Comparison of ENCODE assay signal across 1 cellular context in the genomic region with DNA sequence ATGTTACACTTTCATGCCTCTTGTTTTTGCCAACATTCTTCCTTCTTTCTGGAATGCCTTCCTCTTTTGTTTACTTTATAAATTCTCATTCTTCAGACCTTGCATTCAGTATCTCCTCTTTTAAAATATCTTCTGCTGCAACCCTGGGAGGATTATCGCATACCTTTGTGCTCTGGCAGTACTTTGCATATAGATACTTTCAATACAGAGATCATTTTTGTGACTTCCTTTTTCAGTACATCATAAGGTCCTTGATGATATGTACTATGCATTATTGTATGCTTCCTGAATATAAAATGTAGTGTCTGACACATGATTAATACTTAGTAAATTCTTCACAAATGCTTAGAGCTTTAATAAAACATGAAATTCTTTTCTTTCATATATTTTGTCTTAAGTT.
TF ChIP-seq lines count a peak whose summit lies in the region.

No MANE protein-coding gene starts in this region.

TF ChIP-seq in HepG2, 621 proteins besides CTCF, POLR2A, EP300 and RAD21 (continued from another document):
- TF ChIP-seq, protein P1, sequence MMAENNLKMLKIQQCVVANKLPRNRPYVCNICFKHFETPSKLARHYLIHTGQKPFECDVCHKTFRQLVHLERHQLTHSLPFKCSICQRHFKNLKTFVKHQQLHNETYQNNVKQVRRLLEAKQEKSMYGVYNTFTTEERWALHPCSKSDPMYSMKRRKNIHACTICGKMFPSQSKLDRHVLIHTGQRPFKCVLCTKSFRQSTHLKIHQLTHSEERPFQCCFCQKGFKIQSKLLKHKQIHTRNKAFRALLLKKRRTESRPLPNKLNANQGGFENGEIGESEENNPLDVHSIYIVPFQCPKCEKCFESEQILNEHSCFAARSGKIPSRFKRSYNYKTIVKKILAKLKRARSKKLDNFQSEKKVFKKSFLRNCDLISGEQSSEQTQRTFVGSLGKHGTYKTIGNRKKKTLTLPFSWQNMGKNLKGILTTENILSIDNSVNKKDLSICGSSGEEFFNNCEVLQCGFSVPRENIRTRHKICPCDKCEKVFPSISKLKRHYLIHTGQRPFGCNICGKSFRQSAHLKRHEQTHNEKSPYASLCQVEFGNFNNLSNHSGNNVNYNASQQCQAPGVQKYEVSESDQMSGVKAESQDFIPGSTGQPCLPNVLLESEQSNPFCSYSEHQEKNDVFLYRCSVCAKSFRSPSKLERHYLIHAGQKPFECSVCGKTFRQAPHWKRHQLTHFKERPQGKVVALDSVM (CRISPR knock-in tag; IDR thresholded peaks at IDR 0.05): no peak
- TF ChIP-seq NCOA5 (CRISPR knock-in tag; IDR thresholded peaks at IDR 0.05) (no peak), ATAD3A (CRISPR knock-in tag; IDR thresholded peaks at IDR 0.05) (no peak), RNF2 (conservative IDR thresholded peaks at IDR 0.05; ENCODE audit: low read depth) (no peak), ZFP82 (CRISPR knock-in tag; IDR thresholded peaks at IDR 0.05; ENCODE audit: borderline replicate concordance) (no peak), SMYD3 (CRISPR knock-in tag; IDR thresholded peaks at IDR 0.05) (no peak), ZNF652 (CRISPR knock-in tag; IDR thresholded peaks at IDR 0.05; ENCODE audit: borderline replicate concordance, low read depth) (no peak), SRSF9 (IDR thresholded peaks at IDR 0.05; ENCODE audit: borderline replicate concordance, insufficient read depth, low read depth, low read length, poor library complexity, severe bottlenecking) (no peak)
- TF ChIP-seq, protein P2, sequence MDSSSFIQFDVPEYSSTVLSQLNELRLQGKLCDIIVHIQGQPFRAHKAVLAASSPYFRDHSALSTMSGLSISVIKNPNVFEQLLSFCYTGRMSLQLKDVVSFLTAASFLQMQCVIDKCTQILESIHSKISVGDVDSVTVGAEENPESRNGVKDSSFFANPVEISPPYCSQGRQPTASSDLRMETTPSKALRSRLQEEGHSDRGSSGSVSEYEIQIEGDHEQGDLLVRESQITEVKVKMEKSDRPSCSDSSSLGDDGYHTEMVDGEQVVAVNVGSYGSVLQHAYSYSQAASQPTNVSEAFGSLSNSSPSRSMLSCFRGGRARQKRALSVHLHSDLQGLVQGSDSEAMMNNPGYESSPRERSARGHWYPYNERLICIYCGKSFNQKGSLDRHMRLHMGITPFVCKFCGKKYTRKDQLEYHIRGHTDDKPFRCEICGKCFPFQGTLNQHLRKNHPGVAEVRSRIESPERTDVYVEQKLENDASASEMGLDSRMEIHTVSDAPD (CRISPR knock-in tag; IDR thresholded peaks at IDR 0.05): no peak
- TF ChIP-seq, protein P3, sequence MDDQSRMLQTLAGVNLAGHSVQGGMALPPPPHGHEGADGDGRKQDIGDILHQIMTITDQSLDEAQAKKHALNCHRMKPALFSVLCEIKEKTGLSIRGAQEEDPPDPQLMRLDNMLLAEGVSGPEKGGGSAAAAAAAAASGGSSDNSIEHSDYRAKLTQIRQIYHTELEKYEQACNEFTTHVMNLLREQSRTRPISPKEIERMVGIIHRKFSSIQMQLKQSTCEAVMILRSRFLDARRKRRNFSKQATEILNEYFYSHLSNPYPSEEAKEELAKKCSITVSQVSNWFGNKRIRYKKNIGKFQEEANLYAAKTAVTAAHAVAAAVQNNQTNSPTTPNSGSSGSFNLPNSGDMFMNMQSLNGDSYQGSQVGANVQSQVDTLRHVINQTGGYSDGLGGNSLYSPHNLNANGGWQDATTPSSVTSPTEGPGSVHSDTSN (CRISPR knock-in tag; IDR thresholded peaks at IDR 0.05; ENCODE audit: borderline replicate concordance): no peak
